Comparison of ENCODE assay signal across 8 cellular contexts in the genomic region with DNA sequence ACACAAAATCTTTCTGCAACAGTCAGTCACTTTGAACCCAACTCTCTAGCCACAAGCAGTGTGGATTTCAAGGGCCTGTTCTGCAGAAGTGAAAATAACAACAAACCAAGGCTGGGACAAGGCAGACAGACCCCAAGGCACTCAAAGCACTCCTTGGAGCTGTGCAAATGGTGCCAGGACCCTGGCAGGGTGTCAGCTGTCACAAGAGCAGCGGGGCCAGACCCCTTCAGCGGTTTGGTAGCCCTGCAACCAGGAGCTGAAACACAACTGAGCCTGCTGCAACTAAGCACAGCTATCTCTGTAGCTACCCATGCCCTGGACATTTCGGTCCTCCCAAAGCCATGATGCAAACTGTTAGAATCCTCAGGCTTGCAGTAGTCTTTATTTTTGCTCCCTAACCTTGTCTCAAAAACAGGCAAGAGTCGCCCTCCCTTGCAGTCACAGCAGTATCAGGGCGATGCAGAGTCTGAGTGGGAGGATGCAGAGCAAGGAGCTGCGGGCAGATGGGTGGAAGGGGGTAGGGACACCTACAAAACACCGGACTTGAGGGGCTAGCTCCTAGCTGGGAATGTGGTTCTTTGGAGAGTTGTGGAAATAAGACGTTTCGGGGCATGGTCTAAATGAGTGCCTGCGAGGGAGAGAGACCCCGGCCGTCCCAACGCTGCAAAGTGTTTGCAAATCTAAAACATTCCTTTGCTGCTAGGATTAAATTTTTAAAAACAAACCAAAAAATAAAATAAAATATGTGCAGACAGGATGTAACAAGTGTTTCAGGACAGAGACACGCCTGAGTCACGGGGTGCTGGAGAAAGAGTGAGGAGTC. TPM values are rescaled to one million over a fixed set of nuclear protein-coding genes. Genes with fewer than 3 reads are reported as not detected.
A peak's percentile ranks its signal among the peaks of the same experiment; 100 is the strongest.
DNase-seq lines count a peak whose midpoint lies in the region; FAIRE-seq and TF ChIP-seq lines count a peak whose summit lies in the region.

No MANE protein-coding gene starts in this region.

- peaks cover 24% of the 10 kb centered on the region for H3K27me3 ChIP-seq in A673 (replicated peaks; ENCODE audit: insufficient read depth, low read depth, low read length, poor library complexity)
- H3K27me3 ChIP-seq in HUES48 (ENCODE audit: control insufficient read depth, insufficient read depth, low read length) = peaks cover 12% of the 10 kb centered on the region
- H3K27me3 ChIP-seq in colonic mucosa = peaks cover 11% of the 10 kb centered on the region
- H3K27me3 ChIP-seq in muscle layer of colon (ENCODE audit: control insufficient read depth in 1 of 2, insufficient read depth in 2 of 2, low read length in 2 of 2) = no peaks in the 10 kb centered on the region

- peak overlapping the region; percentile 67 for H3K4me3 ChIP-seq in A673 (ENCODE audit: low read depth, low read length, poor library complexity, severe bottlenecking)
- H3K4me3 ChIP-seq in HUES48 (ENCODE audit: low read depth, low read length) = peak overlapping the region; percentile 78
- peak overlapping the region; percentile 62 for H3K4me3 ChIP-seq in colonic mucosa
- H3K4me3 ChIP-seq in muscle layer of colon (ENCODE audit: low read depth in 1 of 2, low read length in 2 of 2) = peak overlapping the region; percentile 7 to 60

- CTCF ChIA-PET in A673 (lab: Charles Lee) = interaction anchor here (1.9 to 2.4 kb wide), 2 partner anchors 717 kb away, joined by 6 to 14 read pairs; no protein-coding TSS in a partner anchor

- TF ChIP-seq CTCF in A673 (conservative IDR thresholded peaks at IDR 0.05; ENCODE audit: low read depth, low read length) (no peak), colonic mucosa (IDR thresholded peaks at IDR 0.05) (no peak)

- TSS peak; percentile 30 for BruUV-seq in A673 (replicated peaks; lab: Mats Ljungman, UMichigan)

- no peak overlapping the region for H3K27ac ChIP-seq in A673 (ENCODE audit: low read depth, low read length, poor library complexity, severe bottlenecking)
- no peak overlapping the region for H3K27ac ChIP-seq in HUES48 (ENCODE audit: low read depth, low read length)
- H3K27ac ChIP-seq in colonic mucosa = peak overlapping the region; percentile 68
- peak overlapping the region; percentile 85 for H3K27ac ChIP-seq in muscle layer of colon (ENCODE audit: low read depth, low read length)

- peak overlapping the region; percentile 87 for H3K9ac ChIP-seq in HUES48 (ENCODE audit: low read depth, low read length)
- H3K9ac ChIP-seq in colonic mucosa (ENCODE audit: low read depth in 2 of 2, low read length in 2 of 2) = peak overlapping the region; percentile 27 to 43
- no peak overlapping the region for H3K9ac ChIP-seq in muscle layer of colon (ENCODE audit: low read length)

- POLR2A ChIA-PET in A673 (lab: Charles Lee; ENCODE audit: low non-redundant PET) = no interaction called here

- DNase-seq in A673 (ENCODE audit: low spot score) = no peak
- no peak for DNase-seq in colonic mucosa
- no peak for DNase-seq in H54 (ENCODE audit: insufficient read length, low spot score)
- DNase-seq in activated CD4-positive, alpha-beta T cell treated with anti-CD3 and anti-CD28 coated beads for 48 hours = no peak
- no peak for DNase-seq in activated CD4-positive, CD25-positive, alpha-beta regulatory T cell treated with anti-CD3 and anti-CD28 coated beads, Interleukin-2, amount 50 U/mL, for 72 hours
- DNase-seq in islet precursor cell = no peak

- FAIRE-seq in H54 (lab: Jason Lieb, UNC) = no peak

- H3K9me3 ChIP-seq in A673 (ENCODE audit: low read depth, low read length, poor library complexity, severe bottlenecking) (no peaks in the 10 kb centered on the region), HUES48 (ENCODE audit: control insufficient read depth, insufficient read depth, low read length) (no peaks in the 10 kb centered on the region), colonic mucosa (no peaks in the 10 kb centered on the region), muscle layer of colon (ENCODE audit: low read length) (no peaks in the 10 kb centered on the region)

- TF ChIP-seq POLR2A in H54 (IDR thresholded peaks at IDR 0.05; ENCODE audit: low read depth, low read length) = no peak

- H3K36me3 ChIP-seq in A673 (ENCODE audit: insufficient read depth, low read length, poor library complexity, severe bottlenecking) (no peaks in the 10 kb centered on the region), HUES48 (ENCODE audit: control insufficient read depth, insufficient read depth, low read length) (no peaks in the 10 kb centered on the region), colonic mucosa (no peaks in the 10 kb centered on the region), muscle layer of colon (ENCODE audit: insufficient read depth, low read length) (no peaks in the 10 kb centered on the region)

- intact Hi-C loops in A673 (cut with micrococcal nuclease; ENCODE audit: unreplicated experiment) (no loop called here), colonic mucosa (cut with DNase I) (loop anchor here (5.0 kb wide), 3 partner anchors 105 to 715 kb away; no protein-coding TSS in a partner anchor)

- no peaks in the 10 kb centered on the region for H3K4me1 ChIP-seq in A673 (ENCODE audit: insufficient read depth, low read length, poor library complexity, severe bottlenecking)
- peaks cover 63% of the 10 kb centered on the region for H3K4me1 ChIP-seq in HUES48 (ENCODE audit: control insufficient read depth, insufficient read depth, low read length)
- H3K4me1 ChIP-seq in colonic mucosa = no peaks in the 10 kb centered on the region
- H3K4me1 ChIP-seq in muscle layer of colon (ENCODE audit: insufficient read depth, low read length) = peaks cover 29% of the 10 kb centered on the region

RNA-seq across cellular contexts. Expression of gene NUAK1, which starts 1.1 kb away (rescaled TPM):
- 1.3 and 1.6 TPM in 2 replicates for total RNA-seq in A673 (2021)
- total RNA-seq in colonic mucosa = 1 to 10 TPM; 2.2 to 3.7 TPM

Comparison
In these comparisons a context has a peak if more than half of its experiments do, and no peak if none do; other contexts are left out.
1. H3K27ac ChIP-seq: peak in colonic mucosa (single experiment) and muscle layer of colon (single experiment); none in A673 (single experiment) and HUES48 (single experiment).
2. Peak in every context shown above with its lines, with median percentiles within 50 percentile points of each other: H3K4me3 ChIP-seq.